Comparison of ENCODE assay signal across 18 cellular contexts in the genomic region with DNA sequence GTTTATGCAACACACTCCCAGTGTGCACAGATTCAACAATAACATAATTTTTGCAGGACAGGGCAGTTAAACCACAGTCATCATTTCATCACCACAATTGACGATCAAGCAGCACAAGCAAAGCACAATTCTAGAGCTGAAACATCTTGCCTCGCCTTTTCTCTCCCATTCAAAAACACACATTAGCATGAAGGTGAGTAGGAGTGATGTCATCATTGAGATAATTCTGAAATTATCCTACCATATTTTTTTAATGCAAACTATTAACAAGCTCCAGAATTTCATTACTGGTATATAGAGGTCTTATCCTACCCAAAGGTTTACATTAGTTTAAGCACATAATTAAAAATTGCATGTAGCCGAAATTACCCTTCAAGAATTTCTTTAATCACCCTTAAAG. TPM values are rescaled to one million over a fixed set of nuclear protein-coding genes. Genes with fewer than 3 reads are reported as not detected.
A peak's percentile ranks its signal among the peaks of the same experiment; 100 is the strongest.
DNase-seq lines count a peak whose midpoint lies in the region; FAIRE-seq and TF ChIP-seq lines count a peak whose summit lies in the region.
"Had no signal": no experiment of that assay in that cellular context is flagged by ENCODE, and none has a peak within 500 bp of the region (broad histone marks: within the 10 kb centered on the region; RNA-seq: fewer than 3 reads in every experiment).

No MANE protein-coding gene starts in this region.

- FAIRE-seq in bronchial epithelial cell (lab: Jason Lieb, UNC): no peak
- FAIRE-seq: A204.1, G401.6, GM12891, GM19239, H1 had no signal

- H3K36me3 ChIP-seq in NT2/D1 (ENCODE audit: insufficient read depth, insufficient read length, low read length) (peaks cover 64% of the 10 kb centered on the region), bronchial epithelial cell (ENCODE audit: control insufficient read depth, insufficient read depth, low read length) (no peaks in the 10 kb centered on the region)

- TF ChIP-seq CTCF in bronchial epithelial cell (IDR thresholded peaks at IDR 0.05; ENCODE audit: insufficient read depth, low read length, severe bottlenecking): no peak
- no peak for TF ChIP-seq CTCF in nephron progenitor cell (IDR thresholded peaks at IDR 0.05)
- TF ChIP-seq CTCF in type B pancreatic cell (conservative IDR thresholded peaks at IDR 0.05): no peak

- H3K4me1 ChIP-seq in NT2/D1 (ENCODE audit: insufficient read depth, insufficient read length): peaks cover 26% of the 10 kb centered on the region

- no peaks in the 10 kb centered on the region for H3K9me3 Mint-ChIP-seq in nephron progenitor cell
- no peaks in the 10 kb centered on the region for H3K9me3 Mint-ChIP-seq in type B pancreatic cell
- H3K9me3 Mint-ChIP-seq: CD4-positive, alpha-beta T cell; HFFc6 had no signal

- H3K27me3 ChIP-seq in NT2/D1 (ENCODE audit: insufficient read depth, insufficient read length) (no peaks in the 10 kb centered on the region), bronchial epithelial cell (ENCODE audit: control insufficient read depth, insufficient read depth, low read length) (peaks cover 28% of the 10 kb centered on the region)

- no peak overlapping the region for H3K4me3 ChIP-seq in NT2/D1 (ENCODE audit: insufficient read length, low read depth)
- no peak overlapping the region for H3K4me3 ChIP-seq in bronchial epithelial cell (ENCODE audit: low read depth, low read length)
- H3K4me3 ChIP-seq: HAP-1 had no signal

- no peaks in the 10 kb centered on the region for H3K9me3 ChIP-seq in NT2/D1 (ENCODE audit: insufficient read depth, low read length)
- H3K9me3 ChIP-seq: HAP-1 had no signal

- H3K27me3 Mint-ChIP-seq in nephron progenitor cell (ENCODE audit: low read depth, poor library complexity): peaks cover 3% of the 10 kb centered on the region
- H3K27me3 Mint-ChIP-seq in type B pancreatic cell: peaks cover 22% of the 10 kb centered on the region

- DNase-seq in NT2/D1 (ENCODE audit: low read depth, low spot score): no peak
- peak; percentile 7 for DNase-seq in bronchial epithelial cell (ENCODE audit: low read depth)
- no peak for DNase-seq in nephron progenitor cell
- no peak for DNase-seq in type B pancreatic cell (ENCODE audit: extremely low spot score, unreplicated experiment)
- no peak for DNase-seq in activated CD4-positive, alpha-beta T cell treated with anti-CD3 and anti-CD28 coated beads for 4 hours
- no peak for DNase-seq in ureter (ENCODE audit: low spot score)
- no peak for DNase-seq in stimulated activated CD4-positive, alpha-beta T cell treated with anti-CD3 and anti-CD28 coated beads, Interleukin-4, amount 100 ng/mL, for 1 hour
- DNase-seq: C1 segment of cervical spinal cord, DMS79 treated with DMSO at 0.1 percent for 48 hours had no signal

- peaks cover 33% of the 10 kb centered on the region for H3K36me3 Mint-ChIP-seq in nephron progenitor cell (ENCODE audit: low read depth)
- H3K36me3 Mint-ChIP-seq in type B pancreatic cell: peaks cover 13% of the 10 kb centered on the region

- peaks cover 73% of the 10 kb centered on the region for H3K4me1 Mint-ChIP-seq in nephron progenitor cell
- peaks cover 42% of the 10 kb centered on the region for H3K4me1 Mint-ChIP-seq in type B pancreatic cell (ENCODE audit: unreplicated experiment)

- H3K27ac Mint-ChIP-seq in nephron progenitor cell (peak overlapping the region; percentile 88), type B pancreatic cell (peak overlapping the region; percentile 35)
- H3K27ac Mint-ChIP-seq: B cell; CD4-positive, alpha-beta T cell; HFFc6 had no signal

- H3K9ac ChIP-seq in NT2/D1 (ENCODE audit: insufficient read length, low read depth): peak overlapping the region; percentile 13

- H3K4me3 Mint-ChIP-seq in nephron progenitor cell (peak overlapping the region; percentile 68), type B pancreatic cell (peak overlapping the region; percentile 95)
- H3K4me3 Mint-ChIP-seq: B cell; CD4-positive, alpha-beta T cell; HFFc6 had no signal

RNA-seq across cellular contexts. Expression of a gene that starts 3.5 kb away (rescaled TPM):
- total RNA-seq in bronchial epithelial cell (not detected in 2 replicates), type B pancreatic cell (ENCODE audit: low replicate concordance) (18.8 and 169 TPM in 2 replicates), ureter (1.6 TPM)
- total RNA-seq: B cell; CD4-positive, alpha-beta T cell; HFFc6 had no signal

RNA-seq across cellular contexts. Expression of a gene that starts 48.4 kb away (rescaled TPM):
- under 0.01 TPM in 2 replicates for total RNA-seq in bronchial epithelial cell
- total RNA-seq in type B pancreatic cell (ENCODE audit: low replicate concordance): 2.4 and 17.1 TPM in 2 replicates
- 2.1 TPM for total RNA-seq in ureter
- total RNA-seq: B cell; CD4-positive, alpha-beta T cell had no signal
